ENCODE assay signal across 23 cellular contexts in the genomic region with DNA sequence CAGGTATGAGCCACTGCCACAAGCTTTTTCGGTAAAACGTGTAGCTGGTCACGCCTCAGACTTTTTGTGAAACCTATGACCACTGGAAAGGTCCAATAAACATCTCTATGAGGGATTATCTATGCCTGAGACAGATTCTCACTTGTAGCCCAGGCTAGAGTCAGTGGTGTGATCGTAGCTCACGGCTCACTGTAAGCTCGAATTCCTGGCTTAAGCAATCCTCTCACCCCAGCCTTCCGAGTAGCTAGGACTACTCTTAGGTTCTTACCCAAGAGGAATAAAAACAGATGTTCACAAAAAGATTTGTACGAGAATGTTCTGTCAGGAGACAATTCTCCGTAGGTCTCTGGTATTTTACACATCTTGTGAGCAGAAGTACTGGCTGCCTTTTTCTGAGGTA. TPM values are rescaled to one million over a fixed set of nuclear protein-coding genes. Genes with fewer than 3 reads are reported as not detected.
DNase-seq lines count a peak whose midpoint lies in the region; ATAC-seq and TF ChIP-seq lines count a peak whose summit lies in the region.
"Had no signal": no experiment of that assay in that cellular context is flagged by ENCODE, and none has a peak within 500 bp of the region (broad histone marks: within the 10 kb centered on the region; RNA-seq: fewer than 3 reads in every experiment).

No MANE protein-coding gene starts in this region.

- in situ Hi-C loops in Panc1 (cut with HindIII; ENCODE audit: low pct_unique_long_range_greater_than_20kb, low sequenced_read_pairs) = no loop called here

- H3K4me3 ChIP-seq in Panc1 (ENCODE audit: low read depth in 2 of 2, low read length in 2 of 2) = no peak overlapping the region
- no peak overlapping the region for H3K4me3 ChIP-seq in parathyroid adenoma (ENCODE audit: low read depth, low read length)
- H3K4me3 ChIP-seq in H7 (ENCODE audit: insufficient read depth, low read depth, low read length) = no peak overlapping the region
- H3K4me3 ChIP-seq: cardiac muscle cell, esophagus squamous epithelium, SK-N-MC, thoracic aorta had no signal

- H3K4me2 ChIP-seq in parathyroid adenoma (ENCODE audit: low read length) = no peak overlapping the region

- H3K27ac ChIP-seq in Panc1 (ENCODE audit: low read length) = no peak overlapping the region
- no peak overlapping the region for H3K27ac ChIP-seq in parathyroid adenoma
- H3K27ac ChIP-seq: cardiac muscle cell, esophagus squamous epithelium, RWPE1, SK-N-MC, thoracic aorta had no signal

- H3K79me2 ChIP-seq in parathyroid adenoma = no peaks in the 10 kb centered on the region

- CTCF ChIA-PET in Panc1 (lab: Charles Lee) = no interaction called here

- POLR2A ChIA-PET in Panc1 (lab: Charles Lee) = no interaction called here

- TF ChIP-seq CTCF in Panc1 (IDR thresholded peaks at IDR 0.05) = no peak
- no peak for TF ChIP-seq CTCF in parathyroid adenoma (IDR thresholded peaks at IDR 0.05)

- intact Hi-C loops in Panc1 (cut with micrococcal nuclease; ENCODE audit: unreplicated experiment) = no loop called here

- peak; percentile 9 for DNase-seq in GM03348 (ENCODE audit: low spot score)
- no peak for DNase-seq in Panc1 (ENCODE audit: low read depth, low spot score)
- DNase-seq in fibroblast of the conjunctiva (ENCODE audit: low read depth) = peak; percentile 6
- no peak for DNase-seq in DMS153 treated with DMSO at 0.1 percent for 48 hours (lab: John Stamatoyannopoulos, UW; ENCODE audit: unreplicated experiment)
- no peak for DNase-seq in NCI-H1092 treated with DMSO at 0.1 percent for 48 hours (lab: John Stamatoyannopoulos, UW)
- no peak for DNase-seq in H7
- DNase-seq: activated CD4-positive, alpha-beta T cell treated with anti-CD3 and anti-CD28 coated beads for 36 hours; activated naive CD4-positive, alpha-beta T cell treated with anti-CD3 and anti-CD28 coated beads for 36 hours; activated T-cell treated with anti-CD3 and anti-CD28 coated beads, Interleukin-2, amount 50 U/mL, for 48 hours; CD4-positive, alpha-beta T cell; esophagus squamous epithelium; glutamatergic neuron; KG1; naive B cell; NCI-H1694 treated with DMSO at 0.1 percent for 48 hours; NCI-H526 treated with DMSO at 0.1 percent for 48 hours; stimulated activated CD4-positive, alpha-beta T cell treated with anti-CD3 and anti-CD28 coated beads, Interleukin-12 subunit alpha, Interleukin-12 subunit beta, amount 100 ng/mL, for 4 hours; stimulated activated naive CD8-positive, alpha-beta T cell treated with anti-CD3 and anti-CD28 coated beads, Interleukin-15, Interleukin-2, amounts not matched to agents 100 U/mL and 50 U/mL, for 24 hours had no signal

- H3K9me3 ChIP-seq in Panc1 (ENCODE audit: control insufficient read depth, insufficient read depth, low read depth, low read length) (no peaks in the 10 kb centered on the region), parathyroid adenoma (ENCODE audit: control insufficient read depth, low read length) (no peaks in the 10 kb centered on the region)
- H3K9me3 ChIP-seq: thoracic aorta had no signal

- H2AFZ ChIP-seq in parathyroid adenoma = peak overlapping the region; percentile 19

- H3K4me1 ChIP-seq in Panc1 (ENCODE audit: control insufficient read depth, insufficient read depth, low read length) (no peaks in the 10 kb centered on the region), parathyroid adenoma (no peaks in the 10 kb centered on the region)

- H3K36me3 ChIP-seq in Panc1 (ENCODE audit: control insufficient read depth, insufficient read depth, low read length) (no peaks in the 10 kb centered on the region), parathyroid adenoma (ENCODE audit: control insufficient read depth, insufficient read depth, low read length) (no peaks in the 10 kb centered on the region), H7 (replicated peaks; ENCODE audit: control insufficient read depth, insufficient read depth, low read length) (no peaks in the 10 kb centered on the region)
- H3K36me3 ChIP-seq: cardiac muscle cell, esophagus squamous epithelium, thoracic aorta had no signal

- peak; percentile 62; the same call in 1 of the 2 replicates for ATAC-seq in Panc1
- ATAC-seq: activated CD4-positive, alpha-beta T cell treated with anti-CD3 and anti-CD28 coated beads for 36 hours; stimulated activated naive CD8-positive, alpha-beta T cell treated with anti-CD3 and anti-CD28 coated beads, Interleukin-15, Interleukin-2, amounts not matched to agents 100 U/mL and 50 U/mL, for 24 hours had no signal

- H3K27me3 ChIP-seq in Panc1 (ENCODE audit: control insufficient read depth, insufficient read depth, low read length) (no peaks in the 10 kb centered on the region), parathyroid adenoma (ENCODE audit: control insufficient read depth, insufficient read depth, low read length) (no peaks in the 10 kb centered on the region), H7 (ENCODE audit: control insufficient read depth, insufficient read depth, low read length) (no peaks in the 10 kb centered on the region)
- H3K27me3 ChIP-seq: cardiac muscle cell, esophagus squamous epithelium had no signal

- no TSS peak for BruUV-seq in Panc1 (replicated peaks; lab: Mats Ljungman, UMichigan)

- H3K9ac ChIP-seq in parathyroid adenoma = no peak overlapping the region

RNA-seq across cellular contexts. Expression of gene RALBP1, which starts 25.7 kb away (rescaled TPM):
- total RNA-seq in Panc1 (2021; ENCODE audit: unreplicated experiment) = 70.0 TPM
- polyA plus RNA-seq in Panc1 (2012; ENCODE audit: insufficient read length) = 62.5 TPM
- total RNA-seq in H7 (2014; rRNA removed; shearing (Covaris generic)) = 59.1 and 74.5 TPM in 2 replicates

Comparison
In these comparisons a context has a peak if more than half of its experiments do, and no peak if none do; other contexts are left out.
1. DNase-seq: peak in GM03348 (single experiment) and fibroblast of the conjunctiva (single experiment); none in Panc1 (single experiment), DMS153 treated with DMSO at 0.1 percent for 48 hours (single experiment), NCI-H1092 treated with DMSO at 0.1 percent for 48 hours (single experiment) and H7 (single experiment).